Comparison of ENCODE assay signal across 16 cellular contexts in the genomic region with DNA sequence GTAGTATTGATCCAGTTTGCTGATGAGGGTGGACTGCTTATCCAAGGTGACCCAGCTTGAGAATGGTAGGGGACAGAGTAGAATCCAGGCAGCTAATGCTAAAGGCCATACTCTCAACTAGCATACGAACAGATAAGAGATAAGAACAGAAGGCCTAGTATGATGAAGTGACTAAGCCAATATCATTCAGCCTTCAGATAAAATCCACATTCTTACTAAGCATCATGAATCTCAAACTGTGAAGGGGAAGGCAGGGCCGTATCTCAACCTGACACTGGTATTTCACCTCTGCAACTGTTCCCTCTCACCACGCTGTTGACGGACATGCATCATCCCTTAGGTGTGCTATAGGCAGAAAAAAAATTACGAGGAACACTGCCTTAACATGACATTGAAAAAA. TPM values are rescaled to one million over a fixed set of nuclear protein-coding genes. Genes with fewer than 3 reads are reported as not detected.
DNase-seq lines count a peak whose midpoint lies in the region; ATAC-seq and TF ChIP-seq lines count a peak whose summit lies in the region.
"Had no signal": no experiment of that assay in that cellular context is flagged by ENCODE, and none has a peak within 500 bp of the region (broad histone marks: within the 10 kb centered on the region; RNA-seq: fewer than 3 reads in every experiment).

No MANE protein-coding gene starts in this region.

- DNase-seq in amniotic epithelial cell (ENCODE audit: low read depth) (peak; percentile 57), esophagus muscularis mucosa (ENCODE audit: extremely low spot score) (peak; percentile 70), iPS-NIHi7 (ENCODE audit: extremely low spot score) (no peak), foreskin fibroblast (no peak)
- DNase-seq in naive thymus-derived CD4-positive, alpha-beta T cell, result no peak
- DNase-seq: C1 segment of cervical spinal cord; Calu3; CD4-positive, alpha-beta memory T cell; COR-L47; DMS53; DMS79 treated with DMSO at 0.1 percent for 48 hours; GF-D8; GM23248; H7; HCEC 1CT had no signal

- POLR2A ChIA-PET in naive thymus-derived CD4-positive, alpha-beta T cell (lab: Charles Lee), result interaction anchor here (0.7 to 0.8 kb wide), 2 partner anchors 10 to 46 kb away, joined by 3 to 4 read pairs; no protein-coding TSS in a partner anchor

- H3K4me3 ChIP-seq in esophagus muscularis mucosa, result no peak overlapping the region
- H3K4me3 ChIP-seq in naive thymus-derived CD4-positive, alpha-beta T cell (ENCODE audit: low read length), result no peak overlapping the region
- no peak overlapping the region for H3K4me3 ChIP-seq in foreskin fibroblast (ENCODE audit: low read depth in 1 of 2, low read length in 2 of 2)
- H3K4me3 ChIP-seq: GM23248 had no signal

- peaks cover 0 to 7% (median 0%) of the 10 kb centered on the region in 7 donors for H3K4me1 Mint-ChIP-seq in naive thymus-derived CD4-positive, alpha-beta T cell
- H3K4me1 Mint-ChIP-seq in activated T-helper 17 cell treated with anti-CD3 and anti-CD28 coated beads, Interleukin-2, amount 50 U/mL, for 72 hours, result no peaks in the 10 kb centered on the region
- H3K4me1 Mint-ChIP-seq: CD4-positive, alpha-beta memory T cell had no signal

- H3K27ac ChIP-seq in esophagus muscularis mucosa (replicated peaks in 1 of 4), result no peak overlapping the region
- no peak overlapping the region for H3K27ac ChIP-seq in naive thymus-derived CD4-positive, alpha-beta T cell (ENCODE audit: low read depth, low read length)
- H3K27ac ChIP-seq: GM23248 had no signal

- no peak overlapping the region for H3K27ac Mint-ChIP-seq in naive thymus-derived CD4-positive, alpha-beta T cell
- H3K27ac Mint-ChIP-seq in activated T-helper 17 cell treated with anti-CD3 and anti-CD28 coated beads, Interleukin-2, amount 50 U/mL, for 72 hours, result no peak overlapping the region
- H3K27ac Mint-ChIP-seq: CD4-positive, alpha-beta memory T cell had no signal

- peaks cover 0 to 11% (median 0%) of the 10 kb centered on the region in 4 donors for H3K27me3 ChIP-seq in esophagus muscularis mucosa
- no peaks in the 10 kb centered on the region for H3K27me3 ChIP-seq in naive thymus-derived CD4-positive, alpha-beta T cell (ENCODE audit: control insufficient read depth in 2 of 2, insufficient read depth in 2 of 2, low read length in 2 of 2)

- intact Hi-C loops in esophagus muscularis mucosa (cut with DNase I), result no loop called here
- intact Hi-C loops in naive thymus-derived CD4-positive, alpha-beta T cell (cut with micrococcal nuclease), result no loop called here

- peak; percentile 59 for ATAC-seq in naive thymus-derived CD4-positive, alpha-beta T cell
- ATAC-seq in activated T-helper 17 cell treated with anti-CD3 and anti-CD28 coated beads, Interleukin-2, amount 50 U/mL, for 72 hours (replicated peaks), result no peak

- 59% methylated on average over 5 of the region's 5 CpGs for WGBS in esophagus muscularis mucosa

- no peaks in the 10 kb centered on the region for H3K9me3 Mint-ChIP-seq in naive thymus-derived CD4-positive, alpha-beta T cell
- no peaks in the 10 kb centered on the region for H3K9me3 Mint-ChIP-seq in activated T-helper 17 cell treated with anti-CD3 and anti-CD28 coated beads, Interleukin-2, amount 50 U/mL, for 72 hours
- H3K9me3 Mint-ChIP-seq: CD4-positive, alpha-beta memory T cell had no signal

- TF ChIP-seq EP300 in esophagus muscularis mucosa (IDR thresholded peaks at IDR 0.05), result no peak

- TF ChIP-seq CTCF in esophagus muscularis mucosa (IDR thresholded peaks at IDR 0.05) (no peak), foreskin fibroblast (IDR thresholded peaks at IDR 0.05; ENCODE audit: low read depth, low read length) (no peak)

- no peak for TF ChIP-seq POLR2A in esophagus muscularis mucosa (IDR thresholded peaks at IDR 0.05; ENCODE audit: low read depth)

- no peaks in the 10 kb centered on the region for H3K9me3 ChIP-seq in esophagus muscularis mucosa
- H3K9me3 ChIP-seq in naive thymus-derived CD4-positive, alpha-beta T cell (ENCODE audit: control insufficient read depth in 2 of 3, low read length in 3 of 3), result no peaks in the 10 kb centered on the region

- CTCF ChIA-PET in naive thymus-derived CD4-positive, alpha-beta T cell (lab: Charles Lee), result no interaction called here

- no peaks in the 10 kb centered on the region for H3K27me3 Mint-ChIP-seq in naive thymus-derived CD4-positive, alpha-beta T cell
- no peaks in the 10 kb centered on the region for H3K27me3 Mint-ChIP-seq in activated T-helper 17 cell treated with anti-CD3 and anti-CD28 coated beads, Interleukin-2, amount 50 U/mL, for 72 hours
- H3K27me3 Mint-ChIP-seq: CD4-positive, alpha-beta memory T cell had no signal

- no peaks in the 10 kb centered on the region for H3K36me3 Mint-ChIP-seq in naive thymus-derived CD4-positive, alpha-beta T cell
- H3K36me3 Mint-ChIP-seq in activated T-helper 17 cell treated with anti-CD3 and anti-CD28 coated beads, Interleukin-2, amount 50 U/mL, for 72 hours (ENCODE audit: low read depth), result no peaks in the 10 kb centered on the region
- H3K36me3 Mint-ChIP-seq: CD4-positive, alpha-beta memory T cell had no signal

- H3K4me3 Mint-ChIP-seq in naive thymus-derived CD4-positive, alpha-beta T cell, result no peak overlapping the region
- no peak overlapping the region for H3K4me3 Mint-ChIP-seq in activated T-helper 17 cell treated with anti-CD3 and anti-CD28 coated beads, Interleukin-2, amount 50 U/mL, for 72 hours
- H3K4me3 Mint-ChIP-seq: CD4-positive, alpha-beta memory T cell had no signal

- no peaks in the 10 kb centered on the region for H3K4me1 ChIP-seq in esophagus muscularis mucosa
- H3K4me1 ChIP-seq in naive thymus-derived CD4-positive, alpha-beta T cell (ENCODE audit: control insufficient read depth in 2 of 2, insufficient read depth in 2 of 2, low read length in 2 of 2), result no peaks in the 10 kb centered on the region

- no peaks in the 10 kb centered on the region for H3K36me3 ChIP-seq in esophagus muscularis mucosa
- H3K36me3 ChIP-seq in naive thymus-derived CD4-positive, alpha-beta T cell (ENCODE audit: control insufficient read depth in 2 of 3, insufficient read depth in 3 of 3, low read length in 3 of 3), result no peaks in the 10 kb centered on the region

RNA-seq across cellular contexts. Expression of a gene that starts 8.1 kb away (rescaled TPM):
- 10 to 100 TPM; 28.7 to 51.6 (median 38.8) TPM for total RNA-seq in esophagus muscularis mucosa
- total RNA-seq in naive thymus-derived CD4-positive, alpha-beta T cell, result 10 to 100 TPM in 4 of 5 experiments, 1 to 10 TPM in 1; 4.3 to 27.2 (median 13.0) TPM
- polyA plus RNA-seq in naive thymus-derived CD4-positive, alpha-beta T cell, result 1 to 10 TPM; 7.1 to 7.6 TPM
- 1 to 10 TPM; 3.6 to 3.8 TPM for total RNA-seq in activated T-helper 17 cell treated with anti-CD3 and anti-CD28 coated beads, Interleukin-2, amount 50 U/mL, for 72 hours

RNA-seq across cellular contexts. Expression of a gene that starts 46.6 kb away (rescaled TPM):
- 10 to 100 TPM; 32.1 to 52.3 (median 39.5) TPM for total RNA-seq in esophagus muscularis mucosa
- 100 to 1,000 TPM in 4 of 5 experiments, 10 to 100 TPM in 1; 26.9 to 258 (median 134) TPM for total RNA-seq in naive thymus-derived CD4-positive, alpha-beta T cell
- 10 to 100 TPM; 43.2 to 46.3 TPM for polyA plus RNA-seq in naive thymus-derived CD4-positive, alpha-beta T cell
- total RNA-seq in activated T-helper 17 cell treated with anti-CD3 and anti-CD28 coated beads, Interleukin-2, amount 50 U/mL, for 72 hours, result 10 to 100 TPM in 1 of 2 donors, 1 to 10 TPM in 1; 9.6 to 22.4 TPM

Comparison
In these comparisons a context has a peak if more than half of its experiments do, and no peak if none do; other contexts are left out.
1. DNase-seq: peak in amniotic epithelial cell (single experiment) and esophagus muscularis mucosa (single experiment); none in naive thymus-derived CD4-positive, alpha-beta T cell (0 of 9), iPS-NIHi7 (single experiment) and foreskin fibroblast (0 of 2).